ENCODE assay signal across 17 cellular contexts in the genomic region with DNA sequence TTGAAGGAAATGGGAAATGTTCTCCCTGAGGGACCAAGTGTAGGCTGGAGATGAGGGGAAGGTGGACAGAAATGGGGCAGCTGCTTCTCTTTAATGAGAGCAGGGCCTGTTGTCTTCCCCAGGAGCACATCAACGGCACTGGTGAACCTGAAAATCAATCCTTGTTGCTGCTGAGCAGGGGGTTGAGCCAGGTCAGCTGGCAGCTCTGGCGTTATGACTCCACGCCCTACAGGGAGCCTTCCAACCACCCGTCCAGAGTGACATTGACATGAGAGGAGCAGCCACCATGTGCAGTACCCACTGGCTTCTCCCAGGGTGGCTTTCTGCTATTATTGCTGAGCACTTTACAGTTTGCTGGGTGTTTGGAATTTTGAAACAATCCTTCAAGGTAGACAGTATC.
DNase-seq lines count a peak whose midpoint lies in the region; ATAC-seq, FAIRE-seq and TF ChIP-seq lines count a peak whose summit lies in the region.
"Had no signal": no experiment of that assay in that cellular context is flagged by ENCODE, and none has a peak within 500 bp of the region (broad histone marks: within the 10 kb centered on the region; RNA-seq: fewer than 3 reads in every experiment).

No MANE protein-coding gene starts in this region.

- H3K9ac ChIP-seq in HepG2 (ENCODE audit: insufficient read depth, low read depth, low read length) (no peak overlapping the region), endodermal cell (ENCODE audit: extremely low read depth, low read length, poor library complexity, severe bottlenecking) (no peak overlapping the region), neuronal stem cell (ENCODE audit: low read depth, low read length, poor library complexity) (no peak overlapping the region)
- H3K9ac ChIP-seq: BLaER1 treated with 17β-estradiol and CSF1 and Interleukin-3, amounts not matched to agents 10 nM and 100 nM; GM23248 had no signal

- H3K27me3 ChIP-seq in right lobe of liver (no peaks in the 10 kb centered on the region), HepG2 (ENCODE audit: control insufficient read depth in 1 of 2, insufficient read depth in 2 of 2, low read length in 2 of 2) (0 out of 5 replicates have a peak, but pooled peaks cover 0 to 5% of the 10 kb centered on the region in 2 experiments), endodermal cell (ENCODE audit: control insufficient read depth, insufficient read depth, low read length, poor library complexity, severe bottlenecking) (no peaks in the 10 kb centered on the region), neuronal stem cell (ENCODE audit: control insufficient read depth in 3 of 3, insufficient read depth in 3 of 3, low read depth in 1 of 3, low read length in 3 of 3) (no peaks in the 10 kb centered on the region), gastrocnemius medialis (no peaks in the 10 kb centered on the region)
- H3K27me3 ChIP-seq: BLaER1 treated with 17β-estradiol and CSF1 and Interleukin-3, amounts not matched to agents 10 nM and 100 nM had no signal

- WGBS in right lobe of liver (ENCODE audit: insufficient coverage, low coverage, low lambda C conversion rate, missing lambda C conversion rate), result no CpG with 5 or more reads among the region's 4 CpGs
- WGBS in HepG2 (ENCODE audit: low lambda C conversion rate), result no CpG with 5 or more reads among the region's 4 CpGs
- WGBS in endodermal cell (ENCODE audit: insufficient coverage in 1 of 2, insufficient read length in 1 of 2), 2 experiments, result 49 to 73% methylated on average over 2 to 4 of the region's 4 CpGs
- WGBS in neuronal stem cell (ENCODE audit: extremely low coverage in 2 of 2, insufficient read length in 2 of 2, insufficient replicate concordance in 1 of 2), 2 donors, result no CpG with 5 or more reads among the region's 4 CpGs

- no TSS peak for BruUV-seq in HepG2 (replicated peaks; lab: Mats Ljungman, UMichigan)

- ATAC-seq in right lobe of liver, result peak in 3 of 4 donors; percentile 26 to 82 (median 42)
- ATAC-seq in HepG2, result no peak
- peak; percentile 60 to 62 for ATAC-seq in gastrocnemius medialis
- no peak for ATAC-seq in stimulated activated naive CD8-positive, alpha-beta T cell treated with anti-CD3 and anti-CD28 coated beads, Interleukin-15, amount 100 ng/mL, for 72 hours
- ATAC-seq: CD8-positive, alpha-beta T cell had no signal

- H3K27ac ChIP-seq in right lobe of liver, result no peak overlapping the region
- no peak overlapping the region for H3K27ac ChIP-seq in HepG2 (ENCODE audit: extremely low read length, insufficient read depth, low read length)
- no peak overlapping the region for H3K27ac ChIP-seq in endodermal cell (ENCODE audit: low read depth, low read length)
- H3K27ac ChIP-seq in neuronal stem cell (replicated peaks; ENCODE audit: low read length), result no peak overlapping the region
- peak overlapping the region in 2 of 4 donors; percentile 5 to 33 for H3K27ac ChIP-seq in gastrocnemius medialis
- H3K27ac ChIP-seq: BLaER1 treated with 17β-estradiol and CSF1 and Interleukin-3, amounts not matched to agents 10 nM and 100 nM; GM23248 had no signal

- H4K8ac ChIP-seq in neuronal stem cell (ENCODE audit: low read depth, low read length), result no peak overlapping the region

- no peak overlapping the region for H2BK120ac ChIP-seq in neuronal stem cell (ENCODE audit: low read depth, low read length)

- TF ChIP-seq CTCF in right lobe of liver (IDR thresholded peaks at IDR 0.05) (no peak), HepG2 (CRISPR knock-in tag; IDR thresholded peaks at IDR 0.05) (no peak), endodermal cell (conservative IDR thresholded peaks at IDR 0.05) (no peak), gastrocnemius medialis (IDR thresholded peaks at IDR 0.05 in 4 of 5, conservative IDR thresholded peaks at IDR 0.05 in 1 of 5) (no peak)

- no peaks in the 10 kb centered on the region for H3K79me2 ChIP-seq in HepG2 (ENCODE audit: insufficient read depth, low read length)

- H3K4me3 Mint-ChIP-seq in endodermal cell, result no peak overlapping the region
- H3K4me3 Mint-ChIP-seq in stimulated activated naive CD8-positive, alpha-beta T cell treated with anti-CD3 and anti-CD28 coated beads, Interleukin-15, amount 100 ng/mL, for 72 hours, result no peak overlapping the region
- H3K4me3 Mint-ChIP-seq: B cell; CD8-positive, alpha-beta T cell had no signal

- no peak for FAIRE-seq in HepG2 (lab: Jason Lieb, UNC)
- FAIRE-seq: GM19239 had no signal

- H3K4me1 ChIP-seq in right lobe of liver (peaks cover 0 to 6% (median 0%) of the 10 kb centered on the region in 4 donors), HepG2 (ENCODE audit: insufficient read depth, low read length) (peaks cover 15% of the 10 kb centered on the region), endodermal cell (ENCODE audit: control insufficient read depth, insufficient read depth, low read length) (no peaks in the 10 kb centered on the region), neuronal stem cell (ENCODE audit: control insufficient read depth in 2 of 2, insufficient read depth in 1 of 2, low read depth in 1 of 2, low read length in 2 of 2) (peaks cover 5 to 7% of the 10 kb centered on the region in 2 donors), gastrocnemius medialis (peaks cover 9 to 10% of the 10 kb centered on the region in 2 donors)
- H3K4me1 ChIP-seq: HAP-1 had no signal

- H3K23ac ChIP-seq in neuronal stem cell (ENCODE audit: low read depth, low read length, poor library complexity), result no peak overlapping the region

- H3K36me3 Mint-ChIP-seq in endodermal cell (ENCODE audit: low read depth), result no peaks in the 10 kb centered on the region
- H3K36me3 Mint-ChIP-seq: CD8-positive, alpha-beta T cell had no signal

- TF ChIP-seq EP300 in HepG2 (IDR thresholded peaks at IDR 0.05; ENCODE audit: low read depth in 2 of 2, low read length in 2 of 2) (no peak), HepG2 (CRISPR knock-in tag; IDR thresholded peaks at IDR 0.05; ENCODE audit: borderline replicate concordance) (no peak)

- in situ Hi-C loops in HepG2 (cut with HindIII; ENCODE audit: extremely low pct_ligation_motif_present, low pct_unique_long_range_greater_than_20kb), result no loop called here
- in situ Hi-C loops in gastrocnemius medialis (cut with MboI; ENCODE audit: low sequenced_read_pairs in 4 of 4), result loop anchor here in 3 of 4 donors (10.0 to 25.0 kb wide), 2 partner anchors 212 to 435 kb away; partner anchors contain the start of gene FJX1 (in 3 of the 3)

- TF ChIP-seq POLR2A in right lobe of liver (IDR thresholded peaks at IDR 0.05) (no peak), HepG2 (IDR thresholded peaks at IDR 0.05; ENCODE audit: insufficient read depth in 1 of 2, low read depth in 2 of 2, low read length in 2 of 2) (no peak), gastrocnemius medialis (IDR thresholded peaks at IDR 0.05) (no peak)

- no peak for TF ChIP-seq RAD21 in HepG2 (CRISPR knock-in tag; IDR thresholded peaks at IDR 0.05)

- no peak overlapping the region for H3K4ac ChIP-seq in neuronal stem cell (ENCODE audit: low read length)

- H3K4me3 ChIP-seq in right lobe of liver (no peak overlapping the region), HepG2 (replicated peaks in 1 of 3; ENCODE audit: insufficient read depth in 1 of 3, low read depth in 2 of 3, low read length in 3 of 3) (no peak overlapping the region), endodermal cell (ENCODE audit: low read length) (no peak overlapping the region), neuronal stem cell (ENCODE audit: low read length in 2 of 2) (no peak overlapping the region), gastrocnemius medialis (no peak overlapping the region)
- H3K4me3 ChIP-seq: BLaER1 treated with 17β-estradiol and CSF1 and Interleukin-3, amounts not matched to agents 10 nM and 100 nM; GM23248; HAP-1 had no signal

- H3K18ac ChIP-seq in neuronal stem cell (ENCODE audit: low read length), result peak overlapping the region; percentile 44

- no peak overlapping the region for H2BK15ac ChIP-seq in neuronal stem cell (ENCODE audit: low read length)

- POLR2A ChIA-PET in HepG2 (lab: Yijun Ruan, JAX), result no interaction called here

- no peak overlapping the region for H2AFZ ChIP-seq in HepG2 (ENCODE audit: low read length)
- H2AFZ ChIP-seq in neuronal stem cell (ENCODE audit: low read length), result no peak overlapping the region
- H2AFZ ChIP-seq: GM23248 had no signal

- H2BK12ac ChIP-seq in neuronal stem cell (ENCODE audit: low read length), result no peak overlapping the region

- peak overlapping the region; percentile 47 for H3K14ac ChIP-seq in neuronal stem cell (ENCODE audit: low read length)

- intact Hi-C loops in right lobe of liver (cut with DNase I), result loop anchor here in 1 of 2 donors (10.0 kb wide), 1 partner anchor 438 kb away; no protein-coding TSS in a partner anchor
- intact Hi-C loops in HepG2 (cut with micrococcal nuclease; ENCODE audit: unreplicated experiment), result loop anchor here (10.0 kb wide), 1 partner anchor 112 kb away; no protein-coding TSS in a partner anchor
- intact Hi-C loops in gastrocnemius medialis (cut with DNase I; ENCODE audit: low total_unique reads), result loop anchor here (10.0 kb wide), 3 partner anchors 78 to 188 kb away; partner anchors contain the start of gene LDLRAD3

- DNase-seq in right lobe of liver (peak in 2 of 3 donors; percentile 57 to 58), HepG2 (ENCODE audit: low spot score) (no peak), endodermal cell (peak; percentile 19), neuronal stem cell (ENCODE audit: low spot score) (no peak), gastrocnemius medialis (peak; percentile 28 to 49), midbrain (lab: John Stamatoyannopoulos, UW) (no peak), UCSD-AML1 (lab: John Stamatoyannopoulos, UW; ENCODE audit: unreplicated experiment) (no peak)
- DNase-seq in stimulated activated naive CD8-positive, alpha-beta T cell treated with anti-CD3 and anti-CD28 coated beads, Interleukin-15, amount 100 ng/mL, for 72 hours, result no peak
- DNase-seq: Calu3; CD8-positive, alpha-beta T cell; DMS79 treated with DMSO at 0.1 percent for 48 hours; GF-D8; GM23248 had no signal

- H3K9me3 ChIP-seq in right lobe of liver (no peaks in the 10 kb centered on the region), HepG2 (ENCODE audit: low read length) (no peaks in the 10 kb centered on the region), endodermal cell (ENCODE audit: control insufficient read depth, low read length) (no peaks in the 10 kb centered on the region), neuronal stem cell (replicated peaks in 1 of 2; ENCODE audit: control insufficient read depth in 2 of 2, insufficient read depth in 1 of 2, low read depth in 1 of 2, low read length in 2 of 2) (no peaks in the 10 kb centered on the region), gastrocnemius medialis (no peaks in the 10 kb centered on the region)
- H3K9me3 ChIP-seq: HAP-1 had no signal

- CTCF ChIA-PET in HepG2 (lab: Yijun Ruan, JAX; ENCODE audit: low intra/inter-chr PET ratio, low total read pairs), result no interaction called here

- H3K27ac Mint-ChIP-seq in endodermal cell, result no peak overlapping the region
- no peak overlapping the region for H3K27ac Mint-ChIP-seq in stimulated activated naive CD8-positive, alpha-beta T cell treated with anti-CD3 and anti-CD28 coated beads, Interleukin-15, amount 100 ng/mL, for 72 hours
- H3K27ac Mint-ChIP-seq: B cell; CD8-positive, alpha-beta T cell had no signal

- H4K20me1 ChIP-seq in HepG2 (ENCODE audit: insufficient read depth, low read length), result no peaks in the 10 kb centered on the region
- H4K20me1 ChIP-seq: BLaER1 treated with 17β-estradiol and CSF1 and Interleukin-3, amounts not matched to agents 10 nM and 100 nM had no signal

- H2BK5ac ChIP-seq in neuronal stem cell (ENCODE audit: low read length), result no peak overlapping the region

- H2AK5ac ChIP-seq in neuronal stem cell (ENCODE audit: low read depth, low read length), result peak overlapping the region; percentile 65

- H3K4me2 ChIP-seq in HepG2 (ENCODE audit: low read depth, low read length) (no peak overlapping the region), neuronal stem cell (ENCODE audit: insufficient read depth, low read length, poor library complexity, severe bottlenecking) (no peak overlapping the region)
- H3K4me2 ChIP-seq: BLaER1 treated with 17β-estradiol and CSF1 and Interleukin-3, amounts not matched to agents 10 nM and 100 nM had no signal

- H3K9me3 Mint-ChIP-seq in endodermal cell, result no peaks in the 10 kb centered on the region
- no peaks in the 10 kb centered on the region for H3K9me3 Mint-ChIP-seq in stimulated activated naive CD8-positive, alpha-beta T cell treated with anti-CD3 and anti-CD28 coated beads, Interleukin-15, amount 100 ng/mL, for 72 hours
- H3K9me3 Mint-ChIP-seq: CD8-positive, alpha-beta T cell had no signal

- H3K4me1 Mint-ChIP-seq in endodermal cell, result peaks cover 1% of the 10 kb centered on the region
- peaks cover 8% of the 10 kb centered on the region for H3K4me1 Mint-ChIP-seq in stimulated activated naive CD8-positive, alpha-beta T cell treated with anti-CD3 and anti-CD28 coated beads, Interleukin-15, amount 100 ng/mL, for 72 hours

- H3K27me3 Mint-ChIP-seq in endodermal cell (ENCODE audit: insufficient read depth), result peaks cover 3% of the 10 kb centered on the region
- no peaks in the 10 kb centered on the region for H3K27me3 Mint-ChIP-seq in stimulated activated naive CD8-positive, alpha-beta T cell treated with anti-CD3 and anti-CD28 coated beads, Interleukin-15, amount 100 ng/mL, for 72 hours

- no peak overlapping the region for H4K91ac ChIP-seq in neuronal stem cell (ENCODE audit: low read depth, low read length, poor library complexity)

- peaks cover 2% of the 10 kb centered on the region for H3K79me1 ChIP-seq in neuronal stem cell (ENCODE audit: low read depth, low read length)

- no peaks in the 10 kb centered on the region for H3K36me3 ChIP-seq in right lobe of liver
- H3K36me3 ChIP-seq in HepG2 (replicated peaks in 1 of 2; ENCODE audit: control insufficient read depth in 1 of 2, insufficient read depth in 2 of 2, low read length in 2 of 2), result no peaks in the 10 kb centered on the region
- H3K36me3 ChIP-seq in endodermal cell (ENCODE audit: control insufficient read depth, insufficient read depth, low read length), result no peaks in the 10 kb centered on the region
- H3K36me3 ChIP-seq in neuronal stem cell (replicated peaks in 1 of 2; ENCODE audit: control insufficient read depth in 2 of 2, insufficient read depth in 2 of 2, low read length in 2 of 2), result no peaks in the 10 kb centered on the region
- no peaks in the 10 kb centered on the region for H3K36me3 ChIP-seq in gastrocnemius medialis
- H3K36me3 ChIP-seq: BLaER1 treated with 17β-estradiol and CSF1 and Interleukin-3, amounts not matched to agents 10 nM and 100 nM; HAP-1 had no signal

Comparison
In these comparisons a context has a peak if more than half of its experiments do, and no peak if none do; other contexts are left out.
1. ATAC-seq: peak in right lobe of liver (3 of 4) and gastrocnemius medialis (2 of 2); none in HepG2 (single experiment) and stimulated activated naive CD8-positive, alpha-beta T cell treated with anti-CD3 and anti-CD28 coated beads, Interleukin-15, amount 100 ng/mL, for 72 hours (single experiment).
2. DNase-seq: peak in right lobe of liver (2 of 3), endodermal cell (single experiment) and gastrocnemius medialis (2 of 2); none in HepG2 (single experiment), neuronal stem cell (single experiment), midbrain (single experiment), UCSD-AML1 (single experiment) and stimulated activated naive CD8-positive, alpha-beta T cell treated with anti-CD3 and anti-CD28 coated beads, Interleukin-15, amount 100 ng/mL, for 72 hours (0 of 2).